ENCODE assay signal across 19 cellular contexts in the genomic region with DNA sequence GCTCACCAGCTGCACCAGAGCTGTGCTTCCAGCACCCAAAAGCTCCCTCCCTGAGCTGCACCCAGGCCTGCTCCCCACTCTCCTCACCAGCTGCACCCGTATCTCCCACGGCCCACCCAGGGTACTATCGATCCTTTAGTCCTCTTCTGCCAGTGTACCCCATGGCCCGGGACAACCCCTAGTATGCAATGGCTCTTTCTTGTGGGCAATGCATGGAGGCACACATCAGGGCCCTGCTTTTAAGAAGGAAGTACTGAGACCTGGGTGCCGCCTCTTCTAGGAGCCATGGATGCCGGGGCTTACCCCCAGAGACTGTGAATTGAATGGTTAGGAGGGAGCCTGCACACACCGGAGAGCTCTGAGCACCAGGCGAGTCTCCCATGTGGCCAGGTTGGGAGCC. TPM values are rescaled to one million over a fixed set of nuclear protein-coding genes. Genes with fewer than 3 reads are reported as not detected.
DNase-seq lines count a peak whose midpoint lies in the region; ATAC-seq and TF ChIP-seq lines count a peak whose summit lies in the region.
"Had no signal": no experiment of that assay in that cellular context is flagged by ENCODE, and none has a peak within 500 bp of the region (broad histone marks: within the 10 kb centered on the region; RNA-seq: fewer than 3 reads in every experiment).

No MANE protein-coding gene starts in this region.

- no peak overlapping the region for H3K9ac ChIP-seq in neuronal stem cell (ENCODE audit: low read depth, low read length, poor library complexity)

- H3K27me3 ChIP-seq in neuronal stem cell (ENCODE audit: control insufficient read depth in 3 of 3, insufficient read depth in 3 of 3, low read depth in 1 of 3, low read length in 3 of 3): no peaks in the 10 kb centered on the region

- CTCF ChIA-PET in RWPE1 (lab: Yijun Ruan, JAX): no interaction called here

- peak overlapping the region; percentile 73 for H3K23ac ChIP-seq in neuronal stem cell (ENCODE audit: low read depth, low read length, poor library complexity)

- H4K8ac ChIP-seq in neuronal stem cell (ENCODE audit: low read depth, low read length): no peak overlapping the region

- no CpG with 5 or more reads among the region's 8 CpGs for WGBS in neuronal stem cell (ENCODE audit: extremely low coverage in 2 of 2, insufficient read length in 2 of 2, insufficient replicate concordance in 1 of 2), 2 donors

- H2BK15ac ChIP-seq in neuronal stem cell (ENCODE audit: low read length): no peak overlapping the region

- H3K79me1 ChIP-seq in neuronal stem cell (ENCODE audit: low read depth, low read length): peaks cover 3% of the 10 kb centered on the region

- H3K9me3 Mint-ChIP-seq in activated naive CD8-positive, alpha-beta T cell treated with anti-CD3 and anti-CD28 coated beads, Interleukin-2, amount 10 ng/mL, durations not matched to agents 7 days and 5 days: no peaks in the 10 kb centered on the region
- H3K9me3 Mint-ChIP-seq in activated naive CD8-positive, alpha-beta T cell treated with anti-CD3 and anti-CD28 coated beads, Interleukin-2, amount 50 U/mL, for 24 hours: no peaks in the 10 kb centered on the region
- H3K9me3 Mint-ChIP-seq in stimulated activated naive B cell treated with anti-CD40 and anti-IgM and Interleukin-4, amounts not matched to agents 10 μg/mL and 1 μg/mL and 100 μg/mL, for 72 hours: peaks cover 0 to 1% of the 10 kb centered on the region in 2 donors
- H3K9me3 Mint-ChIP-seq: CD4-positive, alpha-beta memory T cell; GM23338; H9 had no signal

- no peaks in the 10 kb centered on the region for H3K27me3 Mint-ChIP-seq in activated naive CD8-positive, alpha-beta T cell treated with anti-CD3 and anti-CD28 coated beads, Interleukin-2, amount 10 ng/mL, durations not matched to agents 7 days and 5 days
- no peaks in the 10 kb centered on the region for H3K27me3 Mint-ChIP-seq in activated naive CD8-positive, alpha-beta T cell treated with anti-CD3 and anti-CD28 coated beads, Interleukin-2, amount 50 U/mL, for 24 hours
- H3K27me3 Mint-ChIP-seq in stimulated activated naive B cell treated with anti-CD40 and anti-IgM and Interleukin-4, amounts not matched to agents 10 μg/mL and 1 μg/mL and 100 μg/mL, for 72 hours: peaks cover 5 to 7% of the 10 kb centered on the region in 2 donors
- H3K27me3 Mint-ChIP-seq: CD4-positive, alpha-beta memory T cell had no signal

- H3K4me2 ChIP-seq in neuronal stem cell (ENCODE audit: insufficient read depth, low read length, poor library complexity, severe bottlenecking): no peak overlapping the region
- H3K4me2 ChIP-seq: A549, GM23338 had no signal

- H3K36me3 Mint-ChIP-seq in activated naive CD8-positive, alpha-beta T cell treated with anti-CD3 and anti-CD28 coated beads, Interleukin-2, amount 10 ng/mL, durations not matched to agents 7 days and 5 days: peaks cover 2% of the 10 kb centered on the region
- peaks cover 3% of the 10 kb centered on the region for H3K36me3 Mint-ChIP-seq in activated naive CD8-positive, alpha-beta T cell treated with anti-CD3 and anti-CD28 coated beads, Interleukin-2, amount 50 U/mL, for 24 hours (ENCODE audit: low read depth)
- H3K36me3 Mint-ChIP-seq in stimulated activated naive B cell treated with anti-CD40 and anti-IgM and Interleukin-4, amounts not matched to agents 10 μg/mL and 1 μg/mL and 100 μg/mL, for 72 hours: peaks cover 36 to 55% of the 10 kb centered on the region in 2 donors

- H3K18ac ChIP-seq in neuronal stem cell (ENCODE audit: low read length): no peak overlapping the region

- no peak overlapping the region for H2BK12ac ChIP-seq in neuronal stem cell (ENCODE audit: low read length)

- H2AFZ ChIP-seq in neuronal stem cell (ENCODE audit: low read length): no peak overlapping the region
- H2AFZ ChIP-seq: GM23338 had no signal

- no peak overlapping the region for H2AK5ac ChIP-seq in neuronal stem cell (ENCODE audit: low read depth, low read length)

- no peak overlapping the region for H3K4me3 Mint-ChIP-seq in activated naive CD8-positive, alpha-beta T cell treated with anti-CD3 and anti-CD28 coated beads, Interleukin-2, amount 10 ng/mL, durations not matched to agents 7 days and 5 days
- H3K4me3 Mint-ChIP-seq in activated naive CD8-positive, alpha-beta T cell treated with anti-CD3 and anti-CD28 coated beads, Interleukin-2, amount 50 U/mL, for 24 hours: no peak overlapping the region
- peak overlapping the region in 1 of 2 donors; percentile 10 for H3K4me3 Mint-ChIP-seq in stimulated activated naive B cell treated with anti-CD40 and anti-IgM and Interleukin-4, amounts not matched to agents 10 μg/mL and 1 μg/mL and 100 μg/mL, for 72 hours
- H3K4me3 Mint-ChIP-seq: CD4-positive, alpha-beta memory T cell; GM23338; H9 had no signal

- H3K27ac ChIP-seq in RWPE1 (peak overlapping the region; percentile 9; the same call in 1 of the 2 replicates), neuronal stem cell (replicated peaks; ENCODE audit: low read length) (no peak overlapping the region)
- H3K27ac ChIP-seq: A549 had no signal

- intact Hi-C loops in sciatic nerve (cut with DNase I): no loop called here

- peaks cover 0 to 13% of the 10 kb centered on the region in 2 donors for H3K36me3 ChIP-seq in neuronal stem cell (replicated peaks in 1 of 2; ENCODE audit: control insufficient read depth in 2 of 2, insufficient read depth in 2 of 2, low read length in 2 of 2)

- POLR2A ChIA-PET in activated naive CD8-positive, alpha-beta T cell treated with anti-CD3 and anti-CD28 coated beads, Interleukin-2, amount 10 ng/mL, durations not matched to agents 7 days and 5 days (lab: Charles Lee): no interaction called here
- POLR2A ChIA-PET in RWPE1 (lab: Yijun Ruan, JAX; ENCODE audit: low non-redundant PET): no interaction called here

- H2BK120ac ChIP-seq in neuronal stem cell (ENCODE audit: low read depth, low read length): no peak overlapping the region

- H3K14ac ChIP-seq in neuronal stem cell (ENCODE audit: low read length): peak overlapping the region; percentile 98

- no peak overlapping the region for H4K91ac ChIP-seq in neuronal stem cell (ENCODE audit: low read depth, low read length, poor library complexity)

- H3K27ac Mint-ChIP-seq in activated naive CD8-positive, alpha-beta T cell treated with anti-CD3 and anti-CD28 coated beads, Interleukin-2, amount 10 ng/mL, durations not matched to agents 7 days and 5 days: peak overlapping the region; percentile 9
- H3K27ac Mint-ChIP-seq in activated naive CD8-positive, alpha-beta T cell treated with anti-CD3 and anti-CD28 coated beads, Interleukin-2, amount 50 U/mL, for 24 hours: no peak overlapping the region
- H3K27ac Mint-ChIP-seq in stimulated activated naive B cell treated with anti-CD40 and anti-IgM and Interleukin-4, amounts not matched to agents 10 μg/mL and 1 μg/mL and 100 μg/mL, for 72 hours: peak overlapping the region; percentile 9
- H3K27ac Mint-ChIP-seq: GM23338, H9 had no signal

- H3K4ac ChIP-seq in neuronal stem cell (ENCODE audit: low read length): no peak overlapping the region

- H3K4me1 ChIP-seq in neuronal stem cell (ENCODE audit: control insufficient read depth in 2 of 2, insufficient read depth in 1 of 2, low read depth in 1 of 2, low read length in 2 of 2): peaks cover 0 to 6% of the 10 kb centered on the region in 2 donors

- DNase-seq in activated naive CD8-positive, alpha-beta T cell treated with anti-CD3 and anti-CD28 coated beads, Interleukin-2, amount 10 ng/mL, durations not matched to agents 7 days and 5 days: no peak
- no peak for DNase-seq in activated naive CD8-positive, alpha-beta T cell treated with anti-CD3 and anti-CD28 coated beads, Interleukin-2, amount 50 U/mL, for 24 hours
- DNase-seq in RWPE1 (ENCODE audit: low spot score) (no peak), neuronal stem cell (ENCODE audit: low spot score) (no peak), amniotic stem cell (lab: John Stamatoyannopoulos, UW) (no peak), sciatic nerve (ENCODE audit: low spot score) (no peak)
- no peak for DNase-seq in stimulated activated naive B cell treated with anti-CD40 and anti-IgM and Interleukin-4, amounts not matched to agents 10 μg/mL and 1 μg/mL and 100 μg/mL, for 72 hours
- no peak for DNase-seq in stimulated activated CD4-positive, alpha-beta T cell treated with anti-CD3 and anti-CD28 coated beads, Interleukin-2, amount 100 ng/mL, for 48 hours
- DNase-seq: 8988T; ACHN; C1 segment of cervical spinal cord; CD4-positive, alpha-beta memory T cell; COR-L47; DMS153; DND-41; H9 had no signal

- ATAC-seq in activated naive CD8-positive, alpha-beta T cell treated with anti-CD3 and anti-CD28 coated beads, Interleukin-2, amount 10 ng/mL, durations not matched to agents 7 days and 5 days (ENCODE audit: low read depth): no peak
- no peak for ATAC-seq in activated naive CD8-positive, alpha-beta T cell treated with anti-CD3 and anti-CD28 coated beads, Interleukin-2, amount 50 U/mL, for 24 hours
- no peak for ATAC-seq in stimulated activated naive B cell treated with anti-CD40 and anti-IgM and Interleukin-4, amounts not matched to agents 10 μg/mL and 1 μg/mL and 100 μg/mL, for 72 hours (replicated peaks)
- no peak for ATAC-seq in sciatic nerve
- ATAC-seq: A549, GM23338, HCT116 had no signal

- peak overlapping the region; percentile 79 for H2BK5ac ChIP-seq in neuronal stem cell (ENCODE audit: low read length)

- peaks cover 0 to 2% of the 10 kb centered on the region in 2 donors for H3K9me3 ChIP-seq in neuronal stem cell (replicated peaks in 1 of 2; ENCODE audit: control insufficient read depth in 2 of 2, insufficient read depth in 1 of 2, low read depth in 1 of 2, low read length in 2 of 2)
- H3K9me3 ChIP-seq: A549 had no signal

- peaks cover 11% of the 10 kb centered on the region for H3K4me1 Mint-ChIP-seq in activated naive CD8-positive, alpha-beta T cell treated with anti-CD3 and anti-CD28 coated beads, Interleukin-2, amount 10 ng/mL, durations not matched to agents 7 days and 5 days
- peaks cover 7% of the 10 kb centered on the region for H3K4me1 Mint-ChIP-seq in activated naive CD8-positive, alpha-beta T cell treated with anti-CD3 and anti-CD28 coated beads, Interleukin-2, amount 50 U/mL, for 24 hours
- peaks cover 7 to 13% of the 10 kb centered on the region in 2 donors for H3K4me1 Mint-ChIP-seq in stimulated activated naive B cell treated with anti-CD40 and anti-IgM and Interleukin-4, amounts not matched to agents 10 μg/mL and 1 μg/mL and 100 μg/mL, for 72 hours

- no peak for TF ChIP-seq CTCF in RWPE1 (conservative IDR thresholded peaks at IDR 0.05; ENCODE audit: low read depth)

- no peak overlapping the region for H3K4me3 ChIP-seq in neuronal stem cell (ENCODE audit: low read length in 2 of 2)
- H3K4me3 ChIP-seq: A549, GM23338 had no signal

RNA-seq across cellular contexts. Expression of a gene that starts 49.5 kb away (rescaled TPM):
- 10 to 100 TPM; 47.0 to 47.1 TPM for total RNA-seq in activated naive CD8-positive, alpha-beta T cell treated with anti-CD3 and anti-CD28 coated beads, Interleukin-2, amount 10 ng/mL, durations not matched to agents 7 days and 5 days
- polyA plus RNA-seq in neuronal stem cell (2013, experiment 1 of 2): 27.1 TPM
- polyA plus RNA-seq in neuronal stem cell (2013, experiment 2 of 2): 25.7 TPM
- 28.6 TPM for total RNA-seq in sciatic nerve
